Comparison of ENCODE assay signal across 1 cellular context in the genomic region with DNA sequence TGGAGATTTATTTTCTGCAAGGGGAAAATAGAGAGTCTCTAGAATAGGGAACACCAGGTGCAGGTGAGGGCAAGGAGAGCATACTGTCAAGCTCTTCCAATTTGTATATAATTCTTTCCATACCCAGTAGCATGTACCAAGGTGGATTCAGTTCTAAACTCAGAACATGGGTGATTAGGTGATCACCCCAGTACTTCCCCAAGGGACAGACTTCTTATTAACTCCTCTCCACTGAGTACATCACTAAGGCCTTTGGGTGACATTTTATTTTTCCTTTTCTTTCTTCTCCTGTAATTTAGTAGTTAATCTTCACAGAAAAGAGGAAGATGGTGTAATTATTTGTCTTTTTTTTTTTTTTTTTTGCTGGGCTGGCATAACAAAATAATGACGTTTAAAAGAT.
TF ChIP-seq lines count a peak whose summit lies in the region.

No MANE protein-coding gene starts in this region.

TF ChIP-seq in GM23338, 12 proteins besides CTCF, POLR2A, EP300 and RAD21 (continued from another document):
- TF ChIP-seq, protein P1, sequence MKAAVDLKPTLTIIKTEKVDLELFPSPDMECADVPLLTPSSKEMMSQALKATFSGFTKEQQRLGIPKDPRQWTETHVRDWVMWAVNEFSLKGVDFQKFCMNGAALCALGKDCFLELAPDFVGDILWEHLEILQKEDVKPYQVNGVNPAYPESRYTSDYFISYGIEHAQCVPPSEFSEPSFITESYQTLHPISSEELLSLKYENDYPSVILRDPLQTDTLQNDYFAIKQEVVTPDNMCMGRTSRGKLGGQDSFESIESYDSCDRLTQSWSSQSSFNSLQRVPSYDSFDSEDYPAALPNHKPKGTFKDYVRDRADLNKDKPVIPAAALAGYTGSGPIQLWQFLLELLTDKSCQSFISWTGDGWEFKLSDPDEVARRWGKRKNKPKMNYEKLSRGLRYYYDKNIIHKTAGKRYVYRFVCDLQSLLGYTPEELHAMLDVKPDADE (IDR thresholded peaks at IDR 0.05): no peak
- TF ChIP-seq NANOG (IDR thresholded peaks at IDR 0.05; ENCODE audit: borderline replicate concordance): no peak
- TF ChIP-seq JUNB (IDR thresholded peaks at IDR 0.05; ENCODE audit: unreplicated experiment): no peak
- no peak for TF ChIP-seq EZH2phosphoT487 (IDR thresholded peaks at IDR 0.05; ENCODE audit: unreplicated experiment)
- no peak for TF ChIP-seq POLR2AphosphoS5 (IDR thresholded peaks at IDR 0.05; ENCODE audit: low read depth)
- TF ChIP-seq STAT1 (IDR thresholded peaks at IDR 0.05; ENCODE audit: unreplicated experiment): no peak
- TF ChIP-seq, protein P2, sequence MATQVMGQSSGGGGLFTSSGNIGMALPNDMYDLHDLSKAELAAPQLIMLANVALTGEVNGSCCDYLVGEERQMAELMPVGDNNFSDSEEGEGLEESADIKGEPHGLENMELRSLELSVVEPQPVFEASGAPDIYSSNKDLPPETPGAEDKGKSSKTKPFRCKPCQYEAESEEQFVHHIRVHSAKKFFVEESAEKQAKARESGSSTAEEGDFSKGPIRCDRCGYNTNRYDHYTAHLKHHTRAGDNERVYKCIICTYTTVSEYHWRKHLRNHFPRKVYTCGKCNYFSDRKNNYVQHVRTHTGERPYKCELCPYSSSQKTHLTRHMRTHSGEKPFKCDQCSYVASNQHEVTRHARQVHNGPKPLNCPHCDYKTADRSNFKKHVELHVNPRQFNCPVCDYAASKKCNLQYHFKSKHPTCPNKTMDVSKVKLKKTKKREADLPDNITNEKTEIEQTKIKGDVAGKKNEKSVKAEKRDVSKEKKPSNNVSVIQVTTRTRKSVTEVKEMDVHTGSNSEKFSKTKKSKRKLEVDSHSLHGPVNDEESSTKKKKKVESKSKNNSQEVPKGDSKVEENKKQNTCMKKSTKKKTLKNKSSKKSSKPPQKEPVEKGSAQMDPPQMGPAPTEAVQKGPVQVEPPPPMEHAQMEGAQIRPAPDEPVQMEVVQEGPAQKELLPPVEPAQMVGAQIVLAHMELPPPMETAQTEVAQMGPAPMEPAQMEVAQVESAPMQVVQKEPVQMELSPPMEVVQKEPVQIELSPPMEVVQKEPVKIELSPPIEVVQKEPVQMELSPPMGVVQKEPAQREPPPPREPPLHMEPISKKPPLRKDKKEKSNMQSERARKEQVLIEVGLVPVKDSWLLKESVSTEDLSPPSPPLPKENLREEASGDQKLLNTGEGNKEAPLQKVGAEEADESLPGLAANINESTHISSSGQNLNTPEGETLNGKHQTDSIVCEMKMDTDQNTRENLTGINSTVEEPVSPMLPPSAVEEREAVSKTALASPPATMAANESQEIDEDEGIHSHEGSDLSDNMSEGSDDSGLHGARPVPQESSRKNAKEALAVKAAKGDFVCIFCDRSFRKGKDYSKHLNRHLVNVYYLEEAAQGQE (IDR thresholded peaks at IDR 0.05; ENCODE audit: unreplicated experiment): no peak
- TF ChIP-seq EZH2 (IDR thresholded peaks at IDR 0.05; ENCODE audit: low read depth, unreplicated experiment): no peak
- TF ChIP-seq, protein P3, sequence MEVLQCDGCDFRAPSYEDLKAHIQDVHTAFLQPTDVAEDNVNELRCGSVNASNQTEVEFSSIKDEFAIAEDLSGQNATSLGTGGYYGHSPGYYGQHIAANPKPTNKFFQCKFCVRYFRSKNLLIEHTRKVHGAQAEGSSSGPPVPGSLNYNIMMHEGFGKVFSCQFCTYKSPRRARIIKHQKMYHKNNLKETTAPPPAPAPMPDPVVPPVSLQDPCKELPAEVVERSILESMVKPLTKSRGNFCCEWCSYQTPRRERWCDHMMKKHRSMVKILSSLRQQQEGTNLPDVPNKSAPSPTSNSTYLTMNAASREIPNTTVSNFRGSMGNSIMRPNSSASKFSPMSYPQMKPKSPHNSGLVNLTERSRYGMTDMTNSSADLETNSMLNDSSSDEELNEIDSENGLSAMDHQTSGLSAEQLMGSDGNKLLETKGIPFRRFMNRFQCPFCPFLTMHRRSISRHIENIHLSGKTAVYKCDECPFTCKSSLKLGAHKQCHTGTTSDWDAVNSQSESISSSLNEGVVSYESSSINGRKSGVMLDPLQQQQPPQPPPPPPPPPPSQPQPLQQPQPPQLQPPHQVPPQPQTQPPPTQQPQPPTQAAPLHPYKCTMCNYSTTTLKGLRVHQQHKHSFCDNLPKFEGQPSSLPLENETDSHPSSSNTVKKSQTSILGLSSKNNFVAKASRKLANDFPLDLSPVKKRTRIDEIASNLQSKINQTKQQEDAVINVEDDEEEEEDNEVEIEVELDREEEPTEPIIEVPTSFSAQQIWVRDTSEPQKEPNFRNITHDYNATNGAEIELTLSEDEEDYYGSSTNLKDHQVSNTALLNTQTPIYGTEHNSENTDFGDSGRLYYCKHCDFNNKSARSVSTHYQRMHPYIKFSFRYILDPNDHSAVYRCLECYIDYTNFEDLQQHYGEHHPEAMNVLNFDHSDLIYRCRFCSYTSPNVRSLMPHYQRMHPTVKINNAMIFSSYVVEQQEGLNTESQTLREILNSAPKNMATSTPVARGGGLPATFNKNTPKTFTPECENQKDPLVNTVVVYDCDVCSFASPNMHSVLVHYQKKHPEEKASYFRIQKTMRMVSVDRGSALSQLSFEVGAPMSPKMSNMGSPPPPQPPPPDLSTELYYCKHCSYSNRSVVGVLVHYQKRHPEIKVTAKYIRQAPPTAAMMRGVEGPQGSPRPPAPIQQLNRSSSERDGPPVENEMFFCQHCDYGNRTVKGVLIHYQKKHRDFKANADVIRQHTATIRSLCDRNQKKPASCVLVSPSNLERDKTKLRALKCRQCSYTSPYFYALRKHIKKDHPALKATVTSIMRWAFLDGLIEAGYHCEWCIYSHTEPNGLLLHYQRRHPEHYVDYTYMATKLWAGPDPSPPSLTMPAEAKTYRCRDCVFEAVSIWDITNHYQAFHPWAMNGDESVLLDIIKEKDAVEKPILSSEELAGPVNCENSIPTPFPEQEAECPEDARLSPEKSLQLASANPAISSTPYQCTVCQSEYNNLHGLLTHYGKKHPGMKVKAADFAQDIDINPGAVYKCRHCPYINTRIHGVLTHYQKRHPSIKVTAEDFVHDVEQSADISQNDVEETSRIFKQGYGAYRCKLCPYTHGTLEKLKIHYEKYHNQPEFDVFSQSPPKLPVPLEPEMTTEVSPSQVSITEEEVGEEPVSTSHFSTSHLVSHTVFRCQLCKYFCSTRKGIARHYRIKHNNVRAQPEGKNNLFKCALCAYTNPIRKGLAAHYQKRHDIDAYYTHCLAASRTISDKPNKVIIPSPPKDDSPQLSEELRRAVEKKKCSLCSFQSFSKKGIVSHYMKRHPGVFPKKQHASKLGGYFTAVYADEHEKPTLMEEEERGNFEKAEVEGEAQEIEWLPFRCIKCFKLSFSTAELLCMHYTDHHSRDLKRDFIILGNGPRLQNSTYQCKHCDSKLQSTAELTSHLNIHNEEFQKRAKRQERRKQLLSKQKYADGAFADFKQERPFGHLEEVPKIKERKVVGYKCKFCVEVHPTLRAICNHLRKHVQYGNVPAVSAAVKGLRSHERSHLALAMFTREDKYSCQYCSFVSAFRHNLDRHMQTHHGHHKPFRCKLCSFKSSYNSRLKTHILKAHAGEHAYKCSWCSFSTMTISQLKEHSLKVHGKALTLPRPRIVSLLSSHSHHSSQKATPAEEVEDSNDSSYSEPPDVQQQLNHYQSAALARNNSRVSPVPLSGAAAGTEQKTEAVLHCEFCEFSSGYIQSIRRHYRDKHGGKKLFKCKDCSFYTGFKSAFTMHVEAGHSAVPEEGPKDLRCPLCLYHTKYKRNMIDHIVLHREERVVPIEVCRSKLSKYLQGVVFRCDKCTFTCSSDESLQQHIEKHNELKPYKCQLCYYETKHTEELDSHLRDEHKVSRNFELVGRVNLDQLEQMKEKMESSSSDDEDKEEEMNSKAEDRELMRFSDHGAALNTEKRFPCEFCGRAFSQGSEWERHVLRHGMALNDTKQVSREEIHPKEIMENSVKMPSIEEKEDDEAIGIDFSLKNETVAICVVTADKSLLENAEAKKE (CRISPR knock-in tag; IDR thresholded peaks at IDR 0.05): no peak
- no peak for TF ChIP-seq ZNF114 (CRISPR knock-in tag; IDR thresholded peaks at IDR 0.05)
